11 cellular contexts compared by ENCODE assay signal in the genomic region with DNA sequence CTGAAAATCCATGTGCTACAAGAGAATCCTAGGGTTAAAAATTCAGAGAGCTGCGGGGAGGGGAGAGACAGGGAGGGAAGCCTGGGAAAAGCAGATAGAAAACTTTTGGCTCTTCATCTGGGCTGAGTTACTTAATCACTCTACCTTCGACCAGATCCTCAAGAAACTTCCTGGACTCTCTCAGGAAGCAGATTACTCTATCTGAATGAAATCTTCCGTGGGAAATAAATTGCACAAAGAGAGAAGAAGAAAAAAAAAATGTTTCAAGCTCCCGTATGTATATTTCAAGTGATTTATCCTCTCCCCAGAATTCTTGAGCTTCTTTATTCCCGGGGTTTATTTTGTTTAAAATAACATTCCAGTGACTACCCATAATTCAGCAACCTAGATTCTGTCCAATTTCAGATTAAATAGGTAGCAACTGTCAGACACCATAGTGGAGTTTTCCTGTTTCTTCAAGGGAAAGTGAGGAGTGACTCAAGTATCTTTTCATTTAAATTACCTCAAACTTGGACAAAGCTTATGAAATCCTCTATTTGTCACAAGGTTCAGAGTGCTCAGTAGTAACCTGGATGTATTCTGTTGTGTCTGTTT.
DNase-seq lines count a peak whose midpoint lies in the region; ATAC-seq and TF ChIP-seq lines count a peak whose summit lies in the region.
"Had no signal": no experiment of that assay in that cellular context is flagged by ENCODE, and none has a peak within 500 bp of the region (broad histone marks: within the 10 kb centered on the region; RNA-seq: fewer than 3 reads in every experiment).

No MANE protein-coding gene starts in this region.

- no peak for ATAC-seq in WTC11

- H3K4me1 Mint-ChIP-seq in WTC11 = no peaks in the 10 kb centered on the region

- no peaks in the 10 kb centered on the region for H3K79me2 ChIP-seq in SU-DHL-6 (ENCODE audit: insufficient read depth, low read length)

- H3K9me3 ChIP-seq in SU-DHL-6 (ENCODE audit: insufficient read depth, low read length) = no peaks in the 10 kb centered on the region
- H3K9me3 ChIP-seq in cardiac muscle cell (ENCODE audit: low read depth) = no peaks in the 10 kb centered on the region

- H3K36me3 Mint-ChIP-seq in WTC11 = peaks cover 6% of the 10 kb centered on the region

- H3K4me3 Mint-ChIP-seq in WTC11 = no peak overlapping the region
- H3K4me3 Mint-ChIP-seq: nephron progenitor cell had no signal

- no peak overlapping the region for H3K27ac ChIP-seq in SU-DHL-6 (ENCODE audit: low read depth, low read length)
- H3K27ac ChIP-seq in cardiac muscle cell = peak overlapping the region; percentile 34
- H3K27ac ChIP-seq: BLaER1 treated with 17β-estradiol and CSF1 and Interleukin-3, amounts not matched to agents 10 nM and 100 nM had no signal

- no peak overlapping the region for H3K9ac ChIP-seq in SU-DHL-6 (ENCODE audit: low read length)
- H3K9ac ChIP-seq: BLaER1 treated with 17β-estradiol and CSF1 and Interleukin-3, amounts not matched to agents 10 nM and 100 nM had no signal

- no peak overlapping the region for H3K27ac Mint-ChIP-seq in WTC11
- H3K27ac Mint-ChIP-seq: nephron progenitor cell had no signal

- H3K9me3 Mint-ChIP-seq in WTC11 = peaks cover 20% of the 10 kb centered on the region

- DNase-seq in AG10803 (ENCODE audit: low read depth) (peak; percentile 87), cardiac muscle cell (ENCODE audit: low read depth in 1 of 2, low spot score in 1 of 2) (peak in 1 of 2 donors; percentile 80), pulmonary artery endothelial cell (ENCODE audit: low read depth, low spot score) (peak; percentile 66), RKO (ENCODE audit: low spot score) (no peak), UCSD-AML1 (lab: John Stamatoyannopoulos, UW; ENCODE audit: unreplicated experiment) (no peak), WTC11 (ENCODE audit: low spot score) (no peak)
- no peak for DNase-seq in stimulated activated CD4-positive, alpha-beta T cell treated with anti-CD3 and anti-CD28 coated beads, Interleukin-2, amount 100 ng/mL, for 48 hours
- DNase-seq: head of caudate nucleus, nephron progenitor cell had no signal

- CTCF ChIA-PET in WTC11 (lab: Charles Lee) = no interaction called here

- peaks cover 13% of the 10 kb centered on the region for H3K4me1 ChIP-seq in cardiac muscle cell (ENCODE audit: low read depth)
- H3K4me1 ChIP-seq: BLaER1 treated with 17β-estradiol and CSF1 and Interleukin-3, amounts not matched to agents 10 nM and 100 nM had no signal

- H2AFZ ChIP-seq in SU-DHL-6 (ENCODE audit: low read depth, low read length, severe bottlenecking) = peak overlapping the region; percentile 4

- TF ChIP-seq CTCF in AG10803 (conservative IDR thresholded peaks at IDR 0.05; ENCODE audit: low read length) (no peak), SU-DHL-6 (IDR thresholded peaks at IDR 0.05; ENCODE audit: insufficient read depth, low read length, poor library complexity, severe bottlenecking) (no peak), cardiac muscle cell (IDR thresholded peaks at IDR 0.05; ENCODE audit: low read depth, low read length) (no peak), WTC11 (IDR thresholded peaks at IDR 0.05) (no peak)

- POLR2A ChIA-PET in WTC11 (lab: Charles Lee) = no interaction called here

- no peaks in the 10 kb centered on the region for H3F3A ChIP-seq in SU-DHL-6 (ENCODE audit: insufficient read depth)

- H4K20me1 ChIP-seq in SU-DHL-6 (ENCODE audit: low read depth, low read length) = no peaks in the 10 kb centered on the region
- H4K20me1 ChIP-seq: BLaER1 treated with 17β-estradiol and CSF1 and Interleukin-3, amounts not matched to agents 10 nM and 100 nM had no signal

- no peaks in the 10 kb centered on the region for H3K27me3 Mint-ChIP-seq in WTC11 (ENCODE audit: low read depth)

- H3K27me3 ChIP-seq in SU-DHL-6 (ENCODE audit: low read length) (no peaks in the 10 kb centered on the region), cardiac muscle cell (no peaks in the 10 kb centered on the region)
- H3K27me3 ChIP-seq: BLaER1 treated with 17β-estradiol and CSF1 and Interleukin-3, amounts not matched to agents 10 nM and 100 nM had no signal

- no peaks in the 10 kb centered on the region for H3K9me2 ChIP-seq in SU-DHL-6 (replicated peaks; ENCODE audit: insufficient read depth, low read length)

- H3K36me3 ChIP-seq in SU-DHL-6 (ENCODE audit: low read length) (no peaks in the 10 kb centered on the region), cardiac muscle cell (no peaks in the 10 kb centered on the region)
- H3K36me3 ChIP-seq: BLaER1 treated with 17β-estradiol and CSF1 and Interleukin-3, amounts not matched to agents 10 nM and 100 nM had no signal

- H3K4me2 ChIP-seq in SU-DHL-6 (ENCODE audit: low read depth, low read length, poor library complexity, severe bottlenecking) = no peak overlapping the region
- H3K4me2 ChIP-seq: BLaER1 treated with 17β-estradiol and CSF1 and Interleukin-3, amounts not matched to agents 10 nM and 100 nM had no signal

- H3K4me3 ChIP-seq in AG10803 (ENCODE audit: low read length) (no peak overlapping the region), SU-DHL-6 (ENCODE audit: insufficient read depth, low read length, poor library complexity, severe bottlenecking) (no peak overlapping the region), cardiac muscle cell (no peak overlapping the region)
- H3K4me3 ChIP-seq: BLaER1 treated with 17β-estradiol and CSF1 and Interleukin-3, amounts not matched to agents 10 nM and 100 nM had no signal

TF ChIP-seq in WTC11, 78 proteins besides CTCF, POLR2A, EP300 and RAD21:
- TF ChIP-seq TEAD4 (CRISPR knock-in tag; IDR thresholded peaks at IDR 0.05) = no peak
- TF ChIP-seq RORB (CRISPR knock-in tag; IDR thresholded peaks at IDR 0.05) = no peak
- no peak for TF ChIP-seq ZNF263 (CRISPR knock-in tag; IDR thresholded peaks at IDR 0.05; ENCODE audit: low read depth)

Comparison
In these comparisons a context has a peak if more than half of its experiments do, and no peak if none do; other contexts are left out.
1. DNase-seq: peak in AG10803 (single experiment) and pulmonary artery endothelial cell (single experiment); none in RKO (single experiment), stimulated activated CD4-positive, alpha-beta T cell treated with anti-CD3 and anti-CD28 coated beads, Interleukin-2, amount 100 ng/mL, for 48 hours (0 of 2), UCSD-AML1 (single experiment) and WTC11 (single experiment).